Comparison of ENCODE assay signal across 14 cellular contexts in genomic region chr17:49645654-49646053, GRCh38. TPM values are rescaled to one million over a fixed set of nuclear protein-coding genes. Genes with fewer than 3 reads are reported as not detected.
DNase-seq lines count a peak whose midpoint lies in the region; ATAC-seq, FAIRE-seq and TF ChIP-seq lines count a peak whose summit lies in the region.
"Had no signal": no experiment of that assay in that cellular context is flagged by ENCODE, and none has a peak within 500 bp of the region (broad histone marks: within the 10 kb centered on the region; RNA-seq: fewer than 3 reads in every experiment).

No MANE protein-coding gene starts in this region.

- peaks cover 25% of the 10 kb centered on the region for H3K36me3 Mint-ChIP-seq in activated T-cell treated with anti-CD3 and anti-CD28 coated beads, Interleukin-2, amount 50 U/mL, for 24 hours (ENCODE audit: low read depth)

- H3K9me3 ChIP-seq in GM12878 (replicated peaks; ENCODE audit: control insufficient read depth, insufficient read depth, low read length): peaks cover under 1% of the 10 kb centered on the region; the same call in 1 of the 3 replicates
- no peaks in the 10 kb centered on the region for H3K9me3 ChIP-seq in mucosa of rectum (ENCODE audit: control insufficient read depth in 2 of 2, low read length in 2 of 2)
- no peaks in the 10 kb centered on the region for H3K9me3 ChIP-seq in tibial artery

- POLR2A ChIA-PET in GM12878 (lab: Charles Lee): interaction anchor here (0.6 to 2.3 kb wide), 5 partner anchors 12 to 35 kb away, joined by 3 to 18 read pairs (median 4); no protein-coding TSS in a partner anchor

- in situ Hi-C loops in GM12878 (cut with MboI): no loop called here

- peak overlapping the region; percentile 79 for H3K27ac ChIP-seq in GM12878 (ENCODE audit: control insufficient read depth, insufficient read depth)
- peak overlapping the region; percentile 58 to 59 for H3K27ac ChIP-seq in mucosa of rectum (ENCODE audit: low read depth in 2 of 2, low read length in 2 of 2)
- H3K27ac ChIP-seq in tibial artery: peak overlapping the region; percentile 86 to 90

- H3K36me3 ChIP-seq in GM12878 (ENCODE audit: control insufficient read depth in 2 of 2, insufficient read depth in 2 of 2, low read length in 1 of 2) (no peaks in the 10 kb centered on the region), mucosa of rectum (ENCODE audit: control insufficient read depth in 2 of 2, insufficient read depth in 2 of 2, low read length in 2 of 2) (no peaks in the 10 kb centered on the region), tibial artery (no peaks in the 10 kb centered on the region)

- no peak for ATAC-seq in GM12878
- ATAC-seq: left lobe of liver had no signal

- H3K4me1 Mint-ChIP-seq in activated T-cell treated with anti-CD3 and anti-CD28 coated beads, Interleukin-2, amount 50 U/mL, for 24 hours (ENCODE audit: low read depth): peaks cover 67% of the 10 kb centered on the region

- no peak for DNase-seq in activated T-cell treated with anti-CD3 and anti-CD28 coated beads, Interleukin-2, amount 50 U/mL, for 24 hours
- DNase-seq in activated T-cell treated with anti-CD3 and anti-CD28 coated beads, Interleukin-2, amount 50 U/mL, for 48 hours: no peak
- no peak for DNase-seq in GM12878 (ENCODE audit: low read depth, low spot score)
- no peak for DNase-seq in tibial artery
- no peak for DNase-seq in lower leg skin (ENCODE audit: low spot score in 2 of 2)
- no peak for DNase-seq in D341Med (ENCODE audit: low spot score)
- DNase-seq in GM12892 (ENCODE audit: insufficient read length): no peak
- DNase-seq: activated CD4-positive, alpha-beta T cell treated with anti-CD3 and anti-CD28 coated beads, Interleukin-2, amount 10 ng/mL, durations not matched to agents 7 days and 5 days; KG1; NCI-H345; SHP77 treated with DMSO at 0.1 percent for 48 hours had no signal

- no peak for TF ChIP-seq POLR2A in GM12878 (IDR thresholded peaks at IDR 0.05; ENCODE audit: low read depth, low read length)
- TF ChIP-seq POLR2A in lower leg skin (IDR thresholded peaks at IDR 0.05): no peak
- TF ChIP-seq POLR2A in GM12892 (IDR thresholded peaks at IDR 0.05; ENCODE audit: low read depth, low read length): no peak

- TF ChIP-seq CTCF in GM12878 (IDR thresholded peaks at IDR 0.05 in 2 of 3, conservative IDR thresholded peaks at IDR 0.05 in 1 of 3; ENCODE audit: control insufficient read depth in 2 of 3, extremely low read depth in 1 of 3, insufficient read depth in 1 of 3, low read depth in 3 of 3, low read length in 3 of 3) (no peak), tibial artery (IDR thresholded peaks at IDR 0.05) (no peak), lower leg skin (IDR thresholded peaks at IDR 0.05) (no peak)

- H3K27me3 ChIP-seq in GM12878 (replicated peaks in 1 of 2; ENCODE audit: control insufficient read depth in 2 of 2, insufficient read depth in 2 of 2, low read length in 1 of 2) (no peaks in the 10 kb centered on the region), mucosa of rectum (ENCODE audit: control insufficient read depth in 2 of 2, insufficient read depth in 2 of 2, low read length in 2 of 2) (no peaks in the 10 kb centered on the region), tibial artery (no peaks in the 10 kb centered on the region)

- peak overlapping the region; percentile 86 for H3K27ac Mint-ChIP-seq in activated T-cell treated with anti-CD3 and anti-CD28 coated beads, Interleukin-2, amount 50 U/mL, for 24 hours

- no peak for TF ChIP-seq EP300 in GM12878 (IDR thresholded peaks at IDR 0.05; ENCODE audit: borderline replicate concordance in 1 of 2, control insufficient read depth in 1 of 2, low read depth in 2 of 2, low read length in 2 of 2)

- H3K4me3 ChIP-seq in GM12878 (no peak overlapping the region), mucosa of rectum (ENCODE audit: low read length in 2 of 2) (no peak overlapping the region), tibial artery (peak overlapping the region; percentile 36 to 37), lower leg skin (ENCODE audit: low read depth, poor library complexity, severe bottlenecking) (no peak overlapping the region)

- no peak overlapping the region for H3K4me3 Mint-ChIP-seq in activated T-cell treated with anti-CD3 and anti-CD28 coated beads, Interleukin-2, amount 50 U/mL, for 24 hours
- H3K4me3 Mint-ChIP-seq: activated CD4-positive, alpha-beta T cell treated with anti-CD3 and anti-CD28 coated beads, Interleukin-2, amount 10 ng/mL, durations not matched to agents 7 days and 5 days had no signal

- H3K4me1 ChIP-seq in GM12878 (ENCODE audit: control insufficient read depth, insufficient read depth, low read length) (peaks cover 27% of the 10 kb centered on the region), mucosa of rectum (ENCODE audit: control insufficient read depth in 2 of 2, insufficient read depth in 2 of 2, low read length in 2 of 2) (no peaks in the 10 kb centered on the region), tibial artery (peaks cover 0 to 98% (median 49%) of the 10 kb centered on the region in 4 donors)

- no peak for FAIRE-seq in GM12878 (lab: Jason Lieb, UNC)
- FAIRE-seq in GM12892 (lab: Jason Lieb, UNC): no peak
- FAIRE-seq: H1 had no signal

- H3K9ac ChIP-seq in GM12878 (ENCODE audit: control insufficient read depth, insufficient read depth, low read length) (no peak overlapping the region), mucosa of rectum (ENCODE audit: low read depth in 1 of 2, low read length in 2 of 2) (no peak overlapping the region)

- intact Hi-C loops in GM12878 (cut with micrococcal nuclease; ENCODE audit: unreplicated experiment) (no loop called here), tibial artery (cut with DNase I; ENCODE audit: low total_unique reads) (no loop called here), lower leg skin (cut with DNase I; ENCODE audit: low total_unique reads) (no loop called here)

- H3K4me2 ChIP-seq in GM12878 (ENCODE audit: control insufficient read depth, insufficient read depth): no peak overlapping the region

- TF ChIP-seq RAD21 in GM12878 (IDR thresholded peaks at IDR 0.05; ENCODE audit: insufficient read depth, low read depth, low read length): no peak

- CTCF ChIA-PET in GM12878 (lab: Yijun Ruan, JAX): interaction anchor here (0.7 to 2.4 kb wide), 6 partner anchors 9 to 1602 kb away, joined by 3 to 9 read pairs (median 6); partner anchors contain the start of gene SPOP

- H4K20me1 ChIP-seq in GM12878 (ENCODE audit: control insufficient read depth, insufficient read depth): no peaks in the 10 kb centered on the region

- 0% methylated on average over 1 of the region's 1 CpG for WGBS in GM12878 (ENCODE audit: insufficient coverage, insufficient replicate concordance, low lambda C conversion rate, missing lambda C conversion rate)
- WGBS in lower leg skin, 2 donors: 39 to 55% methylated on average over 1 of the region's 1 CpG

- peaks cover 48% of the 10 kb centered on the region for H3K79me2 ChIP-seq in GM12878 (ENCODE audit: control insufficient read depth, insufficient read depth, low read length)

- BruUV-seq in GM12878 (replicated peaks; lab: Mats Ljungman, UMichigan): no TSS peak

- no peaks in the 10 kb centered on the region for H3K27me3 Mint-ChIP-seq in activated T-cell treated with anti-CD3 and anti-CD28 coated beads, Interleukin-2, amount 50 U/mL, for 24 hours
- H3K27me3 Mint-ChIP-seq: activated CD4-positive, alpha-beta T cell treated with anti-CD3 and anti-CD28 coated beads, Interleukin-2, amount 10 ng/mL, durations not matched to agents 7 days and 5 days had no signal

- SMC1A ChIA-PET in GM12878 (lab: Charles Lee; ENCODE audit: uncharacterized antibody, unreplicated experiment): interaction anchor here (1.4 to 5.2 kb wide), 11 partner anchors 12 to 50 kb away, joined by 3 to 53 read pairs (median 7); no protein-coding TSS in a partner anchor

- RAD21 ChIA-PET in GM12878 (lab: Charles Lee; ENCODE audit: unreplicated experiment): interaction anchor here (0.6 to 1.6 kb wide), 10 partner anchors 12 to 503 kb away, joined by 3 to 7 read pairs (median 3); no protein-coding TSS in a partner anchor

- H2AFZ ChIP-seq in GM12878 (ENCODE audit: control insufficient read depth, low read depth, low read length): no peak overlapping the region

- no peaks in the 10 kb centered on the region for H3K9me3 Mint-ChIP-seq in activated T-cell treated with anti-CD3 and anti-CD28 coated beads, Interleukin-2, amount 50 U/mL, for 24 hours

RNA-seq across cellular contexts. Expression of gene SPOP, which starts 32.2 kb away (rescaled TPM):
- total RNA-seq in GM12878 (2013; cell fraction: nucleolus; rRNA removed): 86.4 and 107 TPM in 2 replicates
- total RNA-seq in GM12878 (2014; rRNA removed) (56.7 and 64.0 TPM in 2 replicates), GM12878 (2014; rRNA removed; fragmentation: Illumina TruSeq; extraction: Trizol) (39.5 and 39.9 TPM in 2 replicates), GM12878 (2021) (45.8 and 50.1 TPM in 2 replicates), lower leg skin (10 to 100 TPM; 35.9 to 74.7 (median 47.3) TPM)
- polyA plus RNA-seq in GM12878 (2011; ENCODE audit: low read depth): 22.3 TPM
- polyA plus RNA-seq in GM12878 (2011; rRNA removed) (55.8 and 80.4 TPM in 2 replicates), GM12878 (2014; fragmentation: Illumina TruSeq; extraction: Trizol) (41.6 and 45.4 TPM in 2 replicates), GM12878 (2014; fragmentation: Nextera tagmentation; extraction: Ambion mirVana) (10 to 100 TPM; 35.1 to 39.0 TPM), GM12878 (2014; rRNA removed) (34.5 and 43.7 TPM in 2 replicates), GM12878 (2016; fragmentation: Nextera tagmentation; extraction: Ambion mirVana) (10 to 100 TPM; 65.9 to 76.3 TPM)
- 55.1 and 82.5 TPM in 2 replicates for polyA plus RNA-seq in GM12878 (2011; cell fraction: cytosol; rRNA removed)
- polyA plus RNA-seq in GM12878 (2011; cell fraction: nucleus; rRNA removed): 50.5 and 54.2 TPM in 2 replicates
- 26.3 and 35.4 TPM in 2 replicates for polyA plus RNA-seq in GM12878 (2012)
- polyA minus RNA-seq in GM12878 (2011; rRNA and poly(A)+ RNA removed): 65.1 and 93.8 TPM in 2 replicates
- polyA minus RNA-seq in GM12878 (2011; cell fraction: cytosol; rRNA and poly(A)+ RNA removed): 34.7 and 42.1 TPM in 2 replicates
- polyA minus RNA-seq in GM12878 (2011; cell fraction: nucleus; rRNA and poly(A)+ RNA removed): 27.9 and 43.3 TPM in 2 replicates
- polyA plus RNA-seq in GM12892 (2012; ENCODE audit: missing spikeins): 30.3 TPM

Comparison
In these comparisons a context has a peak if more than half of its experiments do, and no peak if none do; other contexts are left out.
1. H3K4me3 ChIP-seq: peak in tibial artery (2 of 2); none in GM12878 (single experiment), mucosa of rectum (0 of 2) and lower leg skin (single experiment).
2. Peak in every context shown above with its lines, with median percentiles within 50 percentile points of each other: H3K27ac ChIP-seq.